28 cellular contexts compared by ENCODE assay signal in the genomic region with DNA sequence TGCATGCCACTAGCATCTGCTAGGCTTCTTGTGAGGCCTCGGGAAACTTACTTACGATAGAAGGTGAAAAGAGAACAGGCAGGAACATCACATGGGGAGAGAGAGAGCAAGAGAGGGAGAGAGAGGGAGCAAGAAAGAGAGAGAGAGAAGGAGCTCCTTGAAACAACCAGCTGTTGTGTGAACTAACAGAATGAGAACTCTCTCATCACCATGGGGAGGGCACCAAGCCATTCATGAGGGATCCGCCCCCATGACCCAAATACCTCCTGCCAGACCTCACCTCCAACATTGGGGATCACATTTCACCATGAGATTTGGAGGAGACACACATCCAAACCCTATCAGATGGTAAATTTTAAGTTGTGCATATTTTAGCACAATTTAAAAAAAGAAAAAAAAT.
"Had no signal": no experiment of that assay in that cellular context is flagged by ENCODE, and none has a peak within 500 bp of the region (broad histone marks: within the 10 kb centered on the region; RNA-seq: fewer than 3 reads in every experiment).

No MANE protein-coding gene starts in this region.

- H3K9me3 ChIP-seq: colonic mucosa, esophagus muscularis mucosa, esophagus squamous epithelium, gastrocnemius medialis, gastroesophageal sphincter, heart left ventricle had no signal

- DNase-seq: colonic mucosa; cortex of kidney; dermis blood vessel endothelial cell; dorsolateral prefrontal cortex; effector CD4-positive, alpha-beta T cell; effector CD8-positive, alpha-beta T cell; effector memory CD4-positive, alpha-beta T cell; effector memory CD8-positive, alpha-beta T cell; endodermal cell; erythroblast; esophagus squamous epithelium; foreskin fibroblast; foreskin keratinocyte; foreskin melanocyte; gastrocnemius medialis; glutamatergic neuron; head of caudate nucleus; heart left ventricle had no signal

- H3K4me3 Mint-ChIP-seq: dendritic cell treated with granulocyte-macrophage colony-stimulating factor and Interleukin-4, amounts not matched to agents 40 ng/mL and 50 ng/mL, for 4 days; effector memory CD8-positive, alpha-beta T cell; endodermal cell had no signal

- FAIRE-seq: colon, endometrium, endothelial cell of umbilical vein, frontal cortex had no signal

- H3K27me3 ChIP-seq: colonic mucosa, dorsolateral prefrontal cortex, esophagus muscularis mucosa, esophagus squamous epithelium, foreskin keratinocyte, gastrocnemius medialis, gastroesophageal sphincter, heart left ventricle had no signal

- H3K27ac ChIP-seq: colonic mucosa, coronary artery, dorsolateral prefrontal cortex, epithelial cell of prostate, esophagus muscularis mucosa, esophagus squamous epithelium, foreskin keratinocyte, gastrocnemius medialis, gastroesophageal sphincter, heart left ventricle had no signal

- H3K36me3 ChIP-seq: colonic mucosa, esophagus muscularis mucosa, esophagus squamous epithelium, gastrocnemius medialis, gastroesophageal sphincter, heart left ventricle had no signal

- H3K4me3 ChIP-seq: colonic mucosa, coronary artery, dorsolateral prefrontal cortex, esophagus muscularis mucosa, esophagus squamous epithelium, gastrocnemius medialis, gastroesophageal sphincter, heart left ventricle had no signal

- H3K27ac Mint-ChIP-seq: dendritic cell treated with granulocyte-macrophage colony-stimulating factor and Interleukin-4, amounts not matched to agents 40 ng/mL and 50 ng/mL, for 4 days; effector memory CD8-positive, alpha-beta T cell; endodermal cell had no signal

- H3K27me3 Mint-ChIP-seq: dendritic cell treated with granulocyte-macrophage colony-stimulating factor and Interleukin-4, amounts not matched to agents 40 ng/mL and 50 ng/mL, for 4 days; effector memory CD8-positive, alpha-beta T cell had no signal

- ATAC-seq: effector memory CD8-positive, alpha-beta T cell; esophagus mucosa; foreskin keratinocyte; gastroesophageal sphincter; heart left ventricle had no signal

- H3K4me1 ChIP-seq: colonic mucosa, esophagus squamous epithelium, foreskin keratinocyte, gastrocnemius medialis, gastroesophageal sphincter, heart left ventricle had no signal

- H3K4me1 Mint-ChIP-seq: endodermal cell had no signal
